In genomic region chr4:86557526-86557925, GRCh38 we compare ENCODE assay signal across 10 cellular contexts. TPM values are rescaled to one million over a fixed set of nuclear protein-coding genes. Genes with fewer than 3 reads are reported as not detected.
DNase-seq lines count a peak whose midpoint lies in the region; ATAC-seq and TF ChIP-seq lines count a peak whose summit lies in the region.
"Had no signal": no experiment of that assay in that cellular context is flagged by ENCODE, and none has a peak within 500 bp of the region (broad histone marks: within the 10 kb centered on the region; RNA-seq: fewer than 3 reads in every experiment).

No MANE protein-coding gene starts in this region.

- peaks cover 21% of the 10 kb centered on the region for H3K4me1 Mint-ChIP-seq in MCF 10A (ENCODE audit: insufficient read depth, unreplicated experiment)

- DNase-seq in MCF 10A (ENCODE audit: unreplicated experiment) (peak; percentile 52), breast epithelium (ENCODE audit: low spot score in 2 of 2) (no peak), RWPE2 (ENCODE audit: low spot score) (no peak), SW480 (ENCODE audit: low spot score) (no peak), Right ventricle myocardium superior (no peak), SIG-M5 treated with dmso at 0.1 percent for 504 hours (lab: John Stamatoyannopoulos, UW; ENCODE audit: unreplicated experiment) (no peak), NCI-H1694 treated with DMSO at 0.1 percent for 48 hours (lab: John Stamatoyannopoulos, UW) (no peak)
- DNase-seq: 8988T, glutamatergic neuron had no signal

- H3K36me3 Mint-ChIP-seq in MCF 10A (ENCODE audit: insufficient read depth, unreplicated experiment): peaks cover 5% of the 10 kb centered on the region

- TF ChIP-seq CTCF in MCF 10A (IDR thresholded peaks at IDR 0.05; ENCODE audit: unreplicated experiment) (no peak), breast epithelium (IDR thresholded peaks at IDR 0.05) (no peak), RWPE2 (IDR thresholded peaks at IDR 0.05; ENCODE audit: poor library complexity, severe bottlenecking) (no peak)

- no peaks in the 10 kb centered on the region for H3K9me3 ChIP-seq in breast epithelium
- H3K9me3 ChIP-seq in RWPE2 (ENCODE audit: severe bottlenecking): no peaks in the 10 kb centered on the region

- H3K4me3 ChIP-seq in breast epithelium (no peak overlapping the region), RWPE2 (ENCODE audit: severe bottlenecking) (no peak overlapping the region)

- no peak for TF ChIP-seq POLR2A in breast epithelium (IDR thresholded peaks at IDR 0.05)

- H3K27me3 Mint-ChIP-seq in MCF 10A (ENCODE audit: insufficient read depth, unreplicated experiment): no peaks in the 10 kb centered on the region

- H3K27ac Mint-ChIP-seq in MCF 10A (ENCODE audit: low read depth, unreplicated experiment): peak overlapping the region; percentile 97

- POLR2A ChIA-PET in MCF 10A (lab: Yijun Ruan, JAX): interaction anchor here (3.4 kb wide), 1 partner anchor 37 kb away, joined by 25 read pairs; the partner anchor contains the start of gene PTPN13

- H3K4me1 ChIP-seq in breast epithelium (no peaks in the 10 kb centered on the region), RWPE2 (ENCODE audit: insufficient read depth, poor library complexity, severe bottlenecking) (peaks cover 40% of the 10 kb centered on the region)

- CTCF ChIA-PET in MCF 10A (lab: Yijun Ruan, JAX): no interaction called here

- intact Hi-C loops in MCF 10A (cut with micrococcal nuclease) (loop anchor here (5.0 kb wide), 1 partner anchor 35 kb away; the partner anchor contains the start of gene PTPN13), breast epithelium (cut with DNase I; ENCODE audit: low total_unique reads) (no loop called here), Right ventricle myocardium superior (cut with DNase I) (no loop called here)

- H3K36me3 ChIP-seq in breast epithelium (no peaks in the 10 kb centered on the region), RWPE2 (ENCODE audit: low read depth) (no peaks in the 10 kb centered on the region)

- ATAC-seq in HG02981 (IDR thresholded peaks at IDR 0.05; ENCODE audit: unreplicated experiment) (peak; percentile 95), RWPE2 (ENCODE audit: low read depth) (peak; percentile 85), Right ventricle myocardium superior (ENCODE audit: poor library complexity) (no peak)

- no TSS peak for BruUV-seq in MCF 10A (replicated peaks; lab: Mats Ljungman, UMichigan)

- no peaks in the 10 kb centered on the region for H3K9me3 Mint-ChIP-seq in MCF 10A (ENCODE audit: unreplicated experiment)

- H3K27ac ChIP-seq in breast epithelium (no peak overlapping the region), RWPE2 (ENCODE audit: poor library complexity, severe bottlenecking) (peak overlapping the region; percentile 69)

- no peaks in the 10 kb centered on the region for H3K27me3 ChIP-seq in breast epithelium
- no peaks in the 10 kb centered on the region for H3K27me3 ChIP-seq in RWPE2 (ENCODE audit: insufficient read depth, poor library complexity, severe bottlenecking)

- H3K4me3 Mint-ChIP-seq in MCF 10A (ENCODE audit: unreplicated experiment): no peak overlapping the region

RNA-seq across cellular contexts. Expression of gene PTPN13, which starts 36.6 kb away (rescaled TPM):
- total RNA-seq in MCF 10A (2022) (23.0 and 28.3 TPM in 2 replicates), breast epithelium (10 to 100 TPM; 36.3 to 49.6 (median 41.3) TPM), Right ventricle myocardium superior (3.1 TPM)
